In the genomic region with DNA sequence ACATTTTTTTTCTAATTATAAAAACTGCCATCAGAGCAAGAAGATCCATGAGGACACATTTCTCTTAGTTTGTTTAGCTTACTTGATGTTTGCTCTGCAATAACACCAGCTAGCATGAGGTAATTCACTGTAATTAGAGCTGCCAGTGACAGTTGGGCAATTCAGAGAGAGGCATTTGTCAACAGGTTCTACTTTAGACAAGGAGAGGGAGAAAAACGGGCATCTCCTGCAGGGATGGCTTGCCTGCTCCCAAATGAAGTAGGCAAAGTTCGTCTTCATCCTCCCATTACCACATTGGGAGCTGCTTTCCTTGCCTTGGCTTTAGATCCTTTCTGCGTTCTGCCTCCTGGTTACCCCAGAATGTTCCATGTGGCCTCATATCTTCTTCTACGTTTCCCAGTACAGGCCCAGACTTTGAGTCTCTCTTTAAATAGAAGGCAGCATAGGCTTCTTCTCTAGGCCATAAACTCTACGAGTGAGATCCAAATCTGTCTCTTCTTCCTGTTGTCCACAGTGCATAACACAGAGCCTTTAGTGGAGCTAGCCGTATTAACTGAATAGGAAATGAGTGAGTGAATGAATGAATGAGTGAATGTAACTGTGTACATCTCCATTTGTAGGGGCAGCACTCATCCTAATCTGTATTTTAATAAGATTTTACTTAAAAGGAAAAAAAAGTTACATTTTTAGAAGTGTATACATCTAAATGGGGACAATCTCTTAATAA, we compare ENCODE assay signal across 14 cellular contexts. TPM values are rescaled to one million over a fixed set of nuclear protein-coding genes. Genes with fewer than 3 reads are reported as not detected.
A peak's percentile ranks its signal among the peaks of the same experiment; 100 is the strongest.
DNase-seq lines count a peak whose midpoint lies in the region; ATAC-seq and TF ChIP-seq lines count a peak whose summit lies in the region.
"Had no signal": no experiment of that assay in that cellular context is flagged by ENCODE, and none has a peak within 500 bp of the region (broad histone marks: within the 10 kb centered on the region; RNA-seq: fewer than 3 reads in every experiment).

No MANE protein-coding gene starts in this region.

- DNase-seq in NCI-H1105 (lab: John Stamatoyannopoulos, UW) (peak; percentile 60), NCI-H345 (lab: John Stamatoyannopoulos, UW) (peak; percentile 87), dedifferentiated amniotic fluid mesenchymal stem cell (ENCODE audit: extremely low spot score) (peak; percentile 58), progenitor cell of endocrine pancreas (ENCODE audit: low spot score, unreplicated experiment) (no peak), GM03348 (ENCODE audit: low spot score) (no peak), DMS79 treated with DMSO at 0.1 percent for 48 hours (lab: John Stamatoyannopoulos, UW) (no peak)
- DNase-seq: activated T-cell treated with anti-CD3 and anti-CD28 coated beads, Interleukin-2, amount 50 U/mL, for 1 hour; kidney glomerular epithelial cell; PC-9; testis had no signal

- H3K27me3 Mint-ChIP-seq in progenitor cell of endocrine pancreas: no peaks in the 10 kb centered on the region

- peaks cover 15% of the 10 kb centered on the region for H3K4me1 Mint-ChIP-seq in progenitor cell of endocrine pancreas (ENCODE audit: low read depth)

- no peak for ATAC-seq in GM21528 (IDR thresholded peaks at IDR 0.05; ENCODE audit: low FRiP score, unreplicated experiment)
- no peak for ATAC-seq in HG03039 (IDR thresholded peaks at IDR 0.05; ENCODE audit: unreplicated experiment)
- ATAC-seq: esophagus mucosa had no signal

- no peaks in the 10 kb centered on the region for H3K36me3 Mint-ChIP-seq in progenitor cell of endocrine pancreas (ENCODE audit: insufficient read depth)

- TF ChIP-seq CTCF in progenitor cell of endocrine pancreas (IDR thresholded peaks at IDR 0.05; ENCODE audit: unreplicated experiment): no peak

- H3K9me3 Mint-ChIP-seq in progenitor cell of endocrine pancreas (ENCODE audit: low read depth): peaks cover 4% of the 10 kb centered on the region

- peak overlapping the region; percentile 64 for H3K27ac Mint-ChIP-seq in progenitor cell of endocrine pancreas

- no peak overlapping the region for H3K4me3 Mint-ChIP-seq in progenitor cell of endocrine pancreas (ENCODE audit: low read depth)

RNA-seq across cellular contexts. Expression of a gene that starts 21.2 kb away (rescaled TPM):
- not detected in 2 replicates for total RNA-seq in progenitor cell of endocrine pancreas
- total RNA-seq: esophagus mucosa, HT1080, PC-9 had no signal

RNA-seq across cellular contexts. Expression of a gene that starts 32.8 kb away (rescaled TPM):
- not detected in 2 replicates for total RNA-seq in progenitor cell of endocrine pancreas
- total RNA-seq: esophagus mucosa, HT1080, PC-9 had no signal

Comparison
In these comparisons a context has a peak if more than half of its experiments do, and no peak if none do; other contexts are left out.
1. DNase-seq: peak in NCI-H1105 (single experiment), NCI-H345 (single experiment) and dedifferentiated amniotic fluid mesenchymal stem cell (single experiment); none in progenitor cell of endocrine pancreas (single experiment), GM03348 (single experiment) and DMS79 treated with DMSO at 0.1 percent for 48 hours (single experiment).